ENCODE assay signal across 8 cellular contexts in genomic region chr1:117534995-117535467, GRCh38.
DNase-seq lines count a peak whose midpoint lies in the region; ATAC-seq and TF ChIP-seq lines count a peak whose summit lies in the region.

No MANE protein-coding gene starts in this region.

- H3K4me3 Mint-ChIP-seq in activated T-cell treated with anti-CD3 and anti-CD28 coated beads, Interleukin-2, amount 50 U/mL, for 4 hours, result no peak overlapping the region

- no peak for TF ChIP-seq POLR2A in gastroesophageal sphincter (IDR thresholded peaks at IDR 0.05)

- H3K4me1 ChIP-seq in gastroesophageal sphincter, result peaks cover 0 to 8% (median 0%) of the 10 kb centered on the region in 3 donors

- no peak overlapping the region for H3K27ac ChIP-seq in gastroesophageal sphincter

- peaks cover 11% of the 10 kb centered on the region for H3K4me1 Mint-ChIP-seq in activated T-cell treated with anti-CD3 and anti-CD28 coated beads, Interleukin-2, amount 50 U/mL, for 4 hours (ENCODE audit: low read depth)

- ATAC-seq in GM21390 (IDR thresholded peaks at IDR 0.05; ENCODE audit: unreplicated experiment) (peak; percentile 86), gastroesophageal sphincter (peak; percentile 77)
- ATAC-seq in activated T-cell treated with anti-CD3 and anti-CD28 coated beads, Interleukin-2, amount 50 U/mL, for 4 hours, result peak; percentile 76 to 83

- no peak for TF ChIP-seq EP300 in gastroesophageal sphincter (IDR thresholded peaks at IDR 0.05)

- no peaks in the 10 kb centered on the region for H3K27me3 Mint-ChIP-seq in activated T-cell treated with anti-CD3 and anti-CD28 coated beads, Interleukin-2, amount 50 U/mL, for 4 hours (ENCODE audit: low read depth)

- DNase-seq in DMS153 treated with DMSO at 0.1 percent for 48 hours (lab: John Stamatoyannopoulos, UW; ENCODE audit: unreplicated experiment), result peak; percentile 42
- peak; percentile 67 for DNase-seq in HS-27A (ENCODE audit: low read depth)
- DNase-seq in NOMO-1 treated with dmso at 0.1 percent for 144 hours (lab: John Stamatoyannopoulos, UW; ENCODE audit: unreplicated experiment), result peak; percentile 17
- DNase-seq in activated T-cell treated with anti-CD3 and anti-CD28 coated beads, Interleukin-2, amount 50 U/mL, for 4 hours, result peak; percentile 7
- DNase-seq in pons (ENCODE audit: low spot score), result peak; percentile 53
- DNase-seq in middle frontal gyrus (ENCODE audit: extremely low spot score, low spot score), result no peak

- no peak overlapping the region for H3K4me3 ChIP-seq in gastroesophageal sphincter

- WGBS in gastroesophageal sphincter (ENCODE audit: low coverage in 1 of 2), 2 donors, result 2 to 13% methylated on average over 4 to 6 of the region's 6 CpGs

- peaks cover 5% of the 10 kb centered on the region for H3K27me3 ChIP-seq in gastroesophageal sphincter

- no peaks in the 10 kb centered on the region for H3K36me3 ChIP-seq in gastroesophageal sphincter

- peaks cover 2% of the 10 kb centered on the region for H3K36me3 Mint-ChIP-seq in activated T-cell treated with anti-CD3 and anti-CD28 coated beads, Interleukin-2, amount 50 U/mL, for 4 hours (ENCODE audit: insufficient read depth)

- H3K9me3 ChIP-seq in gastroesophageal sphincter, result no peaks in the 10 kb centered on the region

- H3K9me3 Mint-ChIP-seq in activated T-cell treated with anti-CD3 and anti-CD28 coated beads, Interleukin-2, amount 50 U/mL, for 4 hours, result no peaks in the 10 kb centered on the region

- peak; percentile 43 to 71 (median 64) for TF ChIP-seq CTCF in gastroesophageal sphincter (IDR thresholded peaks at IDR 0.05)
